In the genomic region with DNA sequence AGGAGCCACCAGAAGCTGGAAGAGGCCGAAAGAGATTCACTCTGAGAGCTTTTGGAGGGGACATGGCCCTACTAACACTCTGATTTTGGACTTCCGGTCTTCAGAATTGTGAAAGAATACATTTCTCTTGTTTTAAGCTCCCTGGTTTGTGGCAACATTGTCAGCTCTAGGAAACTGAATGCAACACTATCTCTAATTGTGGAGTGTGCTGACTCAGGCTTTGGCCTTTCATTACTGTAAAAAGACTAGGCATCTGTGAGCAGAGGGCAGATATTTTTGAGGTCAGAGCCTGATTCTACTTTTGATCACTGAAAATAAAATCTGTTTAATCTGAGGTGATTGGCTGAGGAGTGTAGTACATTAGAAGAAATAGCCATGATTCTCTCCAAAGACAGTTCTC, we compare ENCODE assay signal across 31 cellular contexts.
A peak's percentile ranks its signal among the peaks of the same experiment; 100 is the strongest.
DNase-seq lines count a peak whose midpoint lies in the region; ATAC-seq lines count a peak whose summit lies in the region.
"Had no signal": no experiment of that assay in that cellular context is flagged by ENCODE, and none has a peak within 500 bp of the region (broad histone marks: within the 10 kb centered on the region; RNA-seq: fewer than 3 reads in every experiment).

No MANE protein-coding gene starts in this region.

- ATAC-seq in GM18502 (IDR thresholded peaks at IDR 0.05; ENCODE audit: poor library complexity, unreplicated experiment): peak; percentile 21
- ATAC-seq in GM21390 (IDR thresholded peaks at IDR 0.05; ENCODE audit: unreplicated experiment): peak; percentile 6
- peak; percentile 5 for ATAC-seq in HG03159 (IDR thresholded peaks at IDR 0.05; ENCODE audit: unreplicated experiment)
- ATAC-seq: activated T-cell treated with anti-CD3 and anti-CD28 coated beads, Interleukin-2, amount 50 U/mL, for 72 hours; esophagus mucosa; gastrocnemius medialis; left lobe of liver; naive thymus-derived CD8-positive, alpha-beta T cell had no signal

- no peaks in the 10 kb centered on the region for H3K27me3 ChIP-seq in adipocyte (replicated peaks; ENCODE audit: control insufficient read depth, insufficient read depth, low read length)
- no peaks in the 10 kb centered on the region for H3K27me3 ChIP-seq in effector memory CD4-positive, alpha-beta T cell (replicated peaks; ENCODE audit: control insufficient read depth, insufficient read depth, low read length, poor library complexity, severe bottlenecking)
- H3K27me3 ChIP-seq: gastrocnemius medialis, testis, uterus had no signal

- peak; percentile 21 for DNase-seq in adipocyte (ENCODE audit: low read depth)
- DNase-seq in amniotic stem cell (lab: John Stamatoyannopoulos, UW): no peak
- DNase-seq in nucleus accumbens (lab: John Stamatoyannopoulos, UW): no peak
- DNase-seq in NCI-H524 (lab: John Stamatoyannopoulos, UW): no peak
- DNase-seq in effector memory CD4-positive, alpha-beta T cell: no peak
- DNase-seq: ACHN; activated CD4-positive, alpha-beta T cell treated with anti-CD3 and anti-CD28 coated beads, Interleukin-2, amount 10 ng/mL, durations not matched to agents 24 days and 14 days; activated naive CD4-positive, alpha-beta T cell treated with Interleukin-2 at 50 U/mL for 16 hours; activated T-cell treated with anti-CD3 and anti-CD28 coated beads, Interleukin-2, amount 50 U/mL, for 72 hours; C1 segment of cervical spinal cord; EL; gastrocnemius medialis; hippocampal formation; immature natural killer cell; midbrain; naive thymus-derived CD8-positive, alpha-beta T cell; NCI-H187; NCI-H2171 treated with DMSO at 0.1 percent for 48 hours; NCI-H69; retina; stimulated activated CD4-positive, alpha-beta T cell treated with anti-CD3 and anti-CD28 coated beads, Interleukin-4, amount 100 ng/mL, for 4 hours; stimulated activated naive CD4-positive, alpha-beta T cell; testis; uterus had no signal

- H3K36me3 ChIP-seq in adipocyte (ENCODE audit: control insufficient read depth, insufficient read depth, low read length, severe bottlenecking): no peaks in the 10 kb centered on the region
- H3K36me3 ChIP-seq in effector memory CD4-positive, alpha-beta T cell (ENCODE audit: control insufficient read depth, insufficient read depth, low read length): no peaks in the 10 kb centered on the region
- H3K36me3 ChIP-seq: gastrocnemius medialis, uterus had no signal

- H3K4me3 ChIP-seq in adipocyte (ENCODE audit: low read length): no peak overlapping the region
- no peak overlapping the region for H3K4me3 ChIP-seq in effector memory CD4-positive, alpha-beta T cell (ENCODE audit: insufficient read depth, low read depth, low read length, poor library complexity, severe bottlenecking)
- H3K4me3 ChIP-seq: coronary artery, gastrocnemius medialis, testis, uterus had no signal

- no peak overlapping the region for H3K9ac ChIP-seq in adipocyte (ENCODE audit: low read length)

- peaks cover 29% of the 10 kb centered on the region for H3K4me1 ChIP-seq in adipocyte (ENCODE audit: control insufficient read depth, insufficient read depth, low read length)
- no peaks in the 10 kb centered on the region for H3K4me1 ChIP-seq in effector memory CD4-positive, alpha-beta T cell (ENCODE audit: control insufficient read depth, insufficient read depth, low read length, poor library complexity, severe bottlenecking)
- H3K4me1 ChIP-seq: testis, uterus had no signal

- no peaks in the 10 kb centered on the region for H3K9me3 ChIP-seq in adipocyte (ENCODE audit: control insufficient read depth, low read length)
- H3K9me3 ChIP-seq in effector memory CD4-positive, alpha-beta T cell (ENCODE audit: control insufficient read depth, low read length): no peaks in the 10 kb centered on the region
- H3K9me3 ChIP-seq: gastrocnemius medialis, testis, uterus had no signal

- H3K27ac ChIP-seq in effector memory CD4-positive, alpha-beta T cell (ENCODE audit: insufficient read depth, low read length, poor library complexity, severe bottlenecking): no peak overlapping the region
- H3K27ac ChIP-seq: coronary artery, gastrocnemius medialis, testis, uterus, VCaP had no signal
